In genomic region chr2:55111570-55112228, GRCh38 we compare ENCODE assay signal across 8 cellular contexts.
DNase-seq lines count a peak whose midpoint lies in the region; ATAC-seq and TF ChIP-seq lines count a peak whose summit lies in the region.

No MANE protein-coding gene starts in this region.

- H3K36me3 ChIP-seq in BE2C: no peaks in the 10 kb centered on the region
- H3K36me3 ChIP-seq in HUES64 (ENCODE audit: insufficient read depth, low read length): no peaks in the 10 kb centered on the region
- H3K36me3 ChIP-seq in SJSA1: no peaks in the 10 kb centered on the region

- H3K4me3 Mint-ChIP-seq in neural crest cell: no peak overlapping the region

- 67% methylated on average over 11 of the region's 11 CpGs for WGBS in HUES64

- peak; percentile 76 for DNase-seq in BE2C
- peak; percentile 79 to 94 for DNase-seq in SJSA1 (ENCODE audit: low read depth in 1 of 2, low spot score in 2 of 2)
- DNase-seq in fibroblast of pulmonary artery (ENCODE audit: low read depth): peak; percentile 84
- no peak for DNase-seq in neural crest cell (ENCODE audit: low read depth, low spot score)
- DNase-seq in GM19240 (ENCODE audit: insufficient read length, low spot score): no peak
- no peak for DNase-seq in activated naive CD4-positive, alpha-beta T cell treated with anti-CD3 and anti-CD28 coated beads, Interleukin-2, amount 50 U/mL, for 72 hours (ENCODE audit: low spot score in 2 of 2)
- no peak for DNase-seq in activated CD8-positive, alpha-beta memory T cell treated with anti-CD3 and anti-CD28 coated beads, Interleukin-2, amount 50 U/mL, for 4 hours

- H3K9ac ChIP-seq in HUES64 (ENCODE audit: low read depth, low read length): peak overlapping the region; percentile 21; the same call in 1 of the 2 replicates

- no peaks in the 10 kb centered on the region for H3K9me3 Mint-ChIP-seq in neural crest cell
- H3K9me3 Mint-ChIP-seq in activated naive CD4-positive, alpha-beta T cell treated with anti-CD3 and anti-CD28 coated beads, Interleukin-2, amount 50 U/mL, for 72 hours: no peaks in the 10 kb centered on the region

- peak overlapping the region; percentile 95 for H3K27ac Mint-ChIP-seq in neural crest cell (ENCODE audit: unreplicated experiment)
- H3K27ac Mint-ChIP-seq in activated naive CD4-positive, alpha-beta T cell treated with anti-CD3 and anti-CD28 coated beads, Interleukin-2, amount 50 U/mL, for 72 hours: no peak overlapping the region

- peaks cover 27% of the 10 kb centered on the region for H3K4me1 Mint-ChIP-seq in neural crest cell

- no peaks in the 10 kb centered on the region for H3K27me3 ChIP-seq in BE2C
- H3K27me3 ChIP-seq in HUES64 (ENCODE audit: insufficient read depth, low read length): no peaks in the 10 kb centered on the region
- H3K27me3 ChIP-seq in SJSA1 (replicated peaks): no peaks in the 10 kb centered on the region

- TF ChIP-seq CTCF in BE2C (IDR thresholded peaks at IDR 0.05; ENCODE audit: low read depth, low read length) (no peak), fibroblast of pulmonary artery (IDR thresholded peaks at IDR 0.05; ENCODE audit: low read length, missing control alignments) (no peak), neural crest cell (conservative IDR thresholded peaks at IDR 0.05) (no peak)

- no peak for ATAC-seq in activated naive CD4-positive, alpha-beta T cell treated with anti-CD3 and anti-CD28 coated beads, Interleukin-2, amount 50 U/mL, for 72 hours

- H3K4me1 ChIP-seq in BE2C (peaks cover 14% of the 10 kb centered on the region), HUES64 (ENCODE audit: insufficient read depth, low read length) (peaks cover 22% of the 10 kb centered on the region), SJSA1 (replicated peaks) (peaks cover 77% of the 10 kb centered on the region)

- H3K9me3 ChIP-seq in BE2C (no peaks in the 10 kb centered on the region), HUES64 (ENCODE audit: insufficient read depth, low read depth, low read length) (no peaks in the 10 kb centered on the region), SJSA1 (replicated peaks) (no peaks in the 10 kb centered on the region)

- peak overlapping the region; percentile 32 for H3K27ac ChIP-seq in HUES64 (ENCODE audit: low read depth, low read length)
- peak overlapping the region; percentile 85 for H3K27ac ChIP-seq in SJSA1

- no peaks in the 10 kb centered on the region for H3K27me3 Mint-ChIP-seq in neural crest cell (ENCODE audit: low read depth)

- H3K4me3 ChIP-seq in BE2C (ENCODE audit: low read depth, low read length) (no peak overlapping the region), HUES64 (ENCODE audit: low read length) (no peak overlapping the region), SJSA1 (no peak overlapping the region), fibroblast of pulmonary artery (replicated peaks; ENCODE audit: low read depth, low read length) (no peak overlapping the region)

- no peaks in the 10 kb centered on the region for H3K36me3 Mint-ChIP-seq in neural crest cell (ENCODE audit: low read depth)
- H3K36me3 Mint-ChIP-seq in activated naive CD4-positive, alpha-beta T cell treated with anti-CD3 and anti-CD28 coated beads, Interleukin-2, amount 50 U/mL, for 72 hours: no peaks in the 10 kb centered on the region

Comparison
In these comparisons a context has a peak if more than half of its experiments do, and no peak if none do; other contexts are left out.
1. DNase-seq: peak in BE2C (single experiment), SJSA1 (2 of 2) and fibroblast of pulmonary artery (single experiment); none in neural crest cell (single experiment), GM19240 (single experiment), activated naive CD4-positive, alpha-beta T cell treated with anti-CD3 and anti-CD28 coated beads, Interleukin-2, amount 50 U/mL, for 72 hours (0 of 2) and activated CD8-positive, alpha-beta memory T cell treated with anti-CD3 and anti-CD28 coated beads, Interleukin-2, amount 50 U/mL, for 4 hours (single experiment).